In genomic region chr1:2136386-2136821, GRCh38 we compare ENCODE assay signal across 16 cellular contexts. TPM values are rescaled to one million over a fixed set of nuclear protein-coding genes. Genes with fewer than 3 reads are reported as not detected.
DNase-seq lines count a peak whose midpoint lies in the region; ATAC-seq and TF ChIP-seq lines count a peak whose summit lies in the region.
"Had no signal": no experiment of that assay in that cellular context is flagged by ENCODE, and none has a peak within 500 bp of the region (broad histone marks: within the 10 kb centered on the region; RNA-seq: fewer than 3 reads in every experiment).

No MANE protein-coding gene starts in this region.

- H3K4me1 ChIP-seq in IMR-90 (ENCODE audit: control insufficient read depth, insufficient read depth, low read length) = peaks cover 16% of the 10 kb centered on the region
- H3K4me1 ChIP-seq in tibial nerve = peaks cover 3 to 36% (median 21%) of the 10 kb centered on the region in 4 donors
- H3K4me1 ChIP-seq in body of pancreas = peaks cover 11% of the 10 kb centered on the region

- H2BK120ac ChIP-seq in IMR-90 (ENCODE audit: low read depth, low read length) = no peak overlapping the region

- H3K4me3 ChIP-seq in IMR-90 (ENCODE audit: insufficient read depth, low read depth, low read length) (no peak overlapping the region), tibial nerve (no peak overlapping the region), body of pancreas (no peak overlapping the region)
- H3K4me3 ChIP-seq: coronary artery had no signal

- no peak overlapping the region; the same call in 1 of the 2 replicates for H3K4ac ChIP-seq in IMR-90 (ENCODE audit: low read depth, low read length)

- TF ChIP-seq CTCF in IMR-90 (conservative IDR thresholded peaks at IDR 0.05; ENCODE audit: low read depth, low read length) (no peak), mesothelial cell of epicardium (IDR thresholded peaks at IDR 0.05; ENCODE audit: unreplicated experiment) (no peak), tibial nerve (IDR thresholded peaks at IDR 0.05) (no peak), body of pancreas (IDR thresholded peaks at IDR 0.05) (no peak)

- no peak overlapping the region for H3K56ac ChIP-seq in IMR-90 (ENCODE audit: extremely low read depth, insufficient read depth, low read length)

- H3K4me3 Mint-ChIP-seq in dendritic cell treated with granulocyte-macrophage colony-stimulating factor and Interleukin-4, amounts not matched to agents 40 ng/mL and 50 ng/mL, for 4 days = no peak overlapping the region
- no peak overlapping the region for H3K4me3 Mint-ChIP-seq in mesothelial cell of epicardium
- H3K4me3 Mint-ChIP-seq in activated T-cell treated with anti-CD3 and anti-CD28 coated beads, Interleukin-2, amount 50 U/mL, for 4 hours = no peak overlapping the region

- no peak overlapping the region for H4K8ac ChIP-seq in IMR-90 (ENCODE audit: low read depth in 2 of 2, low read length in 2 of 2)

- peaks cover 19% of the 10 kb centered on the region for H3K27me3 Mint-ChIP-seq in dendritic cell treated with granulocyte-macrophage colony-stimulating factor and Interleukin-4, amounts not matched to agents 40 ng/mL and 50 ng/mL, for 4 days
- no peaks in the 10 kb centered on the region for H3K27me3 Mint-ChIP-seq in mesothelial cell of epicardium (ENCODE audit: low read depth)
- H3K27me3 Mint-ChIP-seq in activated T-cell treated with anti-CD3 and anti-CD28 coated beads, Interleukin-2, amount 50 U/mL, for 4 hours (ENCODE audit: low read depth) = no peaks in the 10 kb centered on the region
- H3K27me3 Mint-ChIP-seq: memory B cell had no signal

- TF ChIP-seq POLR2A in IMR-90 (IDR thresholded peaks at IDR 0.05; ENCODE audit: low read depth, low read length) (no peak), tibial nerve (IDR thresholded peaks at IDR 0.05) (no peak), body of pancreas (IDR thresholded peaks at IDR 0.05) (no peak)

- H3K27ac ChIP-seq in IMR-90 (ENCODE audit: insufficient read depth, low read length) (no peak overlapping the region), tibial nerve (peak overlapping the region; percentile 93 to 100 (median 98)), body of pancreas (no peak overlapping the region)

- H2AFZ ChIP-seq in IMR-90 (replicated peaks; ENCODE audit: low read length, poor library complexity) = peak overlapping the region; percentile 17

- no peak overlapping the region for H3K23ac ChIP-seq in IMR-90 (ENCODE audit: low read depth, low read length)

- H4K20me1 ChIP-seq in IMR-90 (ENCODE audit: insufficient read depth, low read length) = no peaks in the 10 kb centered on the region

- 86% methylated on average over 4 of the region's 8 CpGs; no CpG with 5 or more reads in 1 of the 2 experiments for WGBS in IMR-90 (ENCODE audit: extremely low coverage in 2 of 2, insufficient read length in 1 of 2), 2 experiments
- WGBS in tibial nerve, 2 donors = 75 to 88% methylated on average over 8 of the region's 8 CpGs
- 95 to 97% methylated on average over 8 of the region's 8 CpGs for WGBS in body of pancreas, 2 donors

- H3K27me3 ChIP-seq in IMR-90 (ENCODE audit: control insufficient read depth, insufficient read depth, low read length) = no peaks in the 10 kb centered on the region; the same call in 1 of the 2 replicates
- H3K27me3 ChIP-seq in tibial nerve = no peaks in the 10 kb centered on the region
- no peaks in the 10 kb centered on the region for H3K27me3 ChIP-seq in body of pancreas

- peak overlapping the region; percentile 4; the same call in 1 of the 2 replicates for H4K91ac ChIP-seq in IMR-90 (ENCODE audit: insufficient read depth, low read depth, low read length)

- no peak overlapping the region for H3K9ac ChIP-seq in IMR-90 (ENCODE audit: low read depth, low read length)

- intact Hi-C loops in IMR-90 (cut with micrococcal nuclease) = no loop called here
- intact Hi-C loops in dendritic cell treated with granulocyte-macrophage colony-stimulating factor and Interleukin-4, amounts not matched to agents 40 ng/mL and 50 ng/mL, for 4 days (cut with micrococcal nuclease) = no loop called here
- intact Hi-C loops in body of pancreas (cut with DNase I) = no loop called here

- H4K5ac ChIP-seq in IMR-90 (ENCODE audit: low read depth, low read length) = no peak overlapping the region

- DNase-seq in IMR-90 (no peak), mesothelial cell of epicardium (ENCODE audit: low spot score in 2 of 2, unreplicated experiment in 2 of 2) (no peak), tibial nerve (ENCODE audit: low spot score in 2 of 2) (no peak), body of pancreas (no peak), NCI-H345 (lab: John Stamatoyannopoulos, UW) (no peak), DMS53 treated with DMSO at 0.1 percent for 48 hours (lab: John Stamatoyannopoulos, UW; ENCODE audit: unreplicated experiment) (no peak)
- no peak for DNase-seq in activated T-cell treated with anti-CD3 and anti-CD28 coated beads, Interleukin-2, amount 50 U/mL, for 4 hours
- DNase-seq: activated gamma-delta T cell; erythroblast; NCI-H2081 treated with DMSO at 0.1 percent for 48 hours; NCI-H774; stimulated activated CD4-positive, alpha-beta T cell treated with anti-CD3 and anti-CD28 coated beads, Interleukin-4, amount 100 ng/mL, for 1 hour; SW 1271 had no signal

- in situ Hi-C loops in IMR-90 (cut with MboI; ENCODE audit: low sequenced_read_pairs) = no loop called here

- no peak overlapping the region for H2BK15ac ChIP-seq in IMR-90 (ENCODE audit: low read depth, low read length)

- CTCF ChIA-PET in IMR-90 (lab: Yijun Ruan, JAX) = no interaction called here

- H3K18ac ChIP-seq in IMR-90 (ENCODE audit: low read depth, low read length) = no peak overlapping the region

- no peak for TF ChIP-seq RAD21 in IMR-90 (IDR thresholded peaks at IDR 0.05; ENCODE audit: low read length)

- no peaks in the 10 kb centered on the region for H3K79me1 ChIP-seq in IMR-90 (ENCODE audit: low read depth in 1 of 2, low read length in 2 of 2)

- H3K4me2 ChIP-seq in IMR-90 (ENCODE audit: low read depth, low read length) = no peak overlapping the region

- POLR2A ChIA-PET in IMR-90 (lab: Charles Lee; ENCODE audit: unreplicated experiment) = no interaction called here

- H3K9me3 ChIP-seq in IMR-90 (ENCODE audit: control insufficient read depth, insufficient read depth, low read length) (no peaks in the 10 kb centered on the region), tibial nerve (no peaks in the 10 kb centered on the region), body of pancreas (no peaks in the 10 kb centered on the region)

- TF ChIP-seq EP300 in tibial nerve (IDR thresholded peaks at IDR 0.05) = no peak

- no peak for ATAC-seq in IMR-90 (ENCODE audit: low read depth)
- no peak for ATAC-seq in body of pancreas
- ATAC-seq in activated T-cell treated with anti-CD3 and anti-CD28 coated beads, Interleukin-2, amount 50 U/mL, for 4 hours = no peak

- peaks cover 9% of the 10 kb centered on the region for H3K9me1 ChIP-seq in IMR-90 (ENCODE audit: insufficient read depth, low read length)

- no peaks in the 10 kb centered on the region for H3K9me3 Mint-ChIP-seq in dendritic cell treated with granulocyte-macrophage colony-stimulating factor and Interleukin-4, amounts not matched to agents 40 ng/mL and 50 ng/mL, for 4 days
- no peaks in the 10 kb centered on the region for H3K9me3 Mint-ChIP-seq in mesothelial cell of epicardium
- H3K9me3 Mint-ChIP-seq in activated T-cell treated with anti-CD3 and anti-CD28 coated beads, Interleukin-2, amount 50 U/mL, for 4 hours = no peaks in the 10 kb centered on the region
- H3K9me3 Mint-ChIP-seq: memory B cell had no signal

- no peak overlapping the region for H2AK9ac ChIP-seq in IMR-90 (replicated peaks; ENCODE audit: low read depth, low read length, poor library complexity)

- H2AK5ac ChIP-seq in IMR-90 (ENCODE audit: low read depth, low read length) = peak overlapping the region; percentile 51

- dilution Hi-C loops in IMR-90 (cut with HindIII; ENCODE audit: low sequenced_read_pairs, unreplicated experiment) = no loop called here

- no peak overlapping the region for H2BK20ac ChIP-seq in IMR-90 (ENCODE audit: low read depth, low read length)

- no peak overlapping the region for H3K14ac ChIP-seq in IMR-90 (replicated peaks; ENCODE audit: low read depth, low read length)

- H3K4me1 Mint-ChIP-seq in dendritic cell treated with granulocyte-macrophage colony-stimulating factor and Interleukin-4, amounts not matched to agents 40 ng/mL and 50 ng/mL, for 4 days (ENCODE audit: low read depth) = peaks cover 42% of the 10 kb centered on the region
- H3K4me1 Mint-ChIP-seq in mesothelial cell of epicardium = peaks cover 45% of the 10 kb centered on the region
- peaks cover 20% of the 10 kb centered on the region for H3K4me1 Mint-ChIP-seq in activated T-cell treated with anti-CD3 and anti-CD28 coated beads, Interleukin-2, amount 50 U/mL, for 4 hours (ENCODE audit: low read depth)

- H3K36me3 ChIP-seq in IMR-90 (ENCODE audit: control insufficient read depth, insufficient read depth, low read length) = no peaks in the 10 kb centered on the region
- H3K36me3 ChIP-seq in tibial nerve = no peaks in the 10 kb centered on the region
- H3K36me3 ChIP-seq in body of pancreas (replicated peaks in 1 of 2; ENCODE audit: insufficient read depth in 1 of 2, low read depth in 2 of 2) = no peaks in the 10 kb centered on the region

- peak overlapping the region; percentile 45 for H3K27ac Mint-ChIP-seq in dendritic cell treated with granulocyte-macrophage colony-stimulating factor and Interleukin-4, amounts not matched to agents 40 ng/mL and 50 ng/mL, for 4 days
- H3K27ac Mint-ChIP-seq in mesothelial cell of epicardium = peak overlapping the region; percentile 99
- H3K27ac Mint-ChIP-seq: memory B cell had no signal

- H3K36me3 Mint-ChIP-seq in dendritic cell treated with granulocyte-macrophage colony-stimulating factor and Interleukin-4, amounts not matched to agents 40 ng/mL and 50 ng/mL, for 4 days (ENCODE audit: low read depth) = no peaks in the 10 kb centered on the region
- no peaks in the 10 kb centered on the region for H3K36me3 Mint-ChIP-seq in mesothelial cell of epicardium
- H3K36me3 Mint-ChIP-seq in activated T-cell treated with anti-CD3 and anti-CD28 coated beads, Interleukin-2, amount 50 U/mL, for 4 hours (ENCODE audit: insufficient read depth) = no peaks in the 10 kb centered on the region

- BruUV-seq in IMR-90 (replicated peaks; lab: Mats Ljungman, UMichigan) = no TSS peak

- H2BK5ac ChIP-seq in IMR-90 (ENCODE audit: low read depth, low read length, poor library complexity, severe bottlenecking) = no peak overlapping the region

TF ChIP-seq in IMR-90, 13 proteins besides CTCF, POLR2A, EP300 and RAD21 (continues in another document):
- TF ChIP-seq NFE2L2 (IDR thresholded peaks at IDR 0.05; ENCODE audit: low read depth, low read length) (no peak), FOS (IDR thresholded peaks at IDR 0.05; ENCODE audit: low read depth, low read length) (no peak), MXI1 (IDR thresholded peaks at IDR 0.05; ENCODE audit: borderline replicate concordance, low read depth, low read length) (no peak)

RNA-seq across cellular contexts. Expression of gene FAAP20, which starts 58.2 kb away (rescaled TPM):
- total RNA-seq in IMR-90 (2012; rRNA removed) = 6.5 and 7.5 TPM in 2 replicates
- 31.5 and 36.8 TPM in 2 replicates for polyA plus RNA-seq in IMR-90 (2012; rRNA removed)
- 58.8 and 75.0 TPM in 2 replicates for polyA plus RNA-seq in IMR-90 (2012; cell fraction: cytosol; rRNA removed)
- polyA plus RNA-seq in IMR-90 (2012; cell fraction: nucleus; rRNA removed; ENCODE audit: low replicate concordance) = 59.9 and 123 TPM in 2 replicates
- 92.2 to 100 TPM (median 94.1 TPM) in 3 replicates for total RNA-seq in mesothelial cell of epicardium
- 10 to 100 TPM; 32.8 to 60.9 (median 47.3) TPM for total RNA-seq in tibial nerve
- total RNA-seq in body of pancreas = 10 to 100 TPM; 19.8 to 23.6 TPM
- total RNA-seq in activated T-cell treated with anti-CD3 and anti-CD28 coated beads, Interleukin-2, amount 50 U/mL, for 4 hours = 10 to 100 TPM; 67.8 to 82.3 (median 69.9) TPM

Comparison
In these comparisons a context has a peak if more than half of its experiments do, and no peak if none do; other contexts are left out.
1. H3K27ac ChIP-seq: peak in tibial nerve (4 of 4); none in IMR-90 (single experiment) and body of pancreas (0 of 4).